17 cellular contexts compared by ENCODE assay signal in genomic region chr12:45601888-45602287, GRCh38.
DNase-seq lines count a peak whose midpoint lies in the region; TF ChIP-seq lines count a peak whose summit lies in the region.
"Had no signal": no experiment of that assay in that cellular context is flagged by ENCODE, and none has a peak within 500 bp of the region (broad histone marks: within the 10 kb centered on the region; RNA-seq: fewer than 3 reads in every experiment).

No MANE protein-coding gene starts in this region.

- DNase-seq in HFF-Myc (ENCODE audit: extremely low read depth, low read depth) = peak; percentile 54
- DNase-seq in inferior parietal cortex (ENCODE audit: extremely low spot score) = peak; percentile 42
- DNase-seq in substantia nigra (lab: John Stamatoyannopoulos, UW) = peak in 3 of 49 donors; percentile 12 to 45 (median 21)
- DNase-seq in colonic mucosa = no peak
- no peak for DNase-seq in activated T-cell treated with anti-CD3 and anti-CD28 coated beads, Interleukin-2, amount 50 U/mL, for 24 hours
- no peak for DNase-seq in NCI-H748 (lab: John Stamatoyannopoulos, UW; ENCODE audit: unreplicated experiment)
- DNase-seq: CD8-positive, alpha-beta T cell; H7; IMR-90; NCI-H1417 treated with DMSO at 0.1 percent for 48 hours; NCI-H187 treated with DMSO at 0.1 percent for 48 hours; NCI-H2227 treated with DMSO at 0.1 percent for 48 hours; NCI-H82; RPMI8226; SHP77 treated with DMSO at 0.1 percent for 48 hours had no signal

- H3K4me3 Mint-ChIP-seq in activated T-cell treated with anti-CD3 and anti-CD28 coated beads, Interleukin-2, amount 50 U/mL, for 24 hours = no peak overlapping the region
- H3K4me3 Mint-ChIP-seq: CD8-positive, alpha-beta T cell had no signal

- no peak overlapping the region for H3K9ac ChIP-seq in colonic mucosa (ENCODE audit: low read depth in 2 of 2, low read length in 2 of 2)
- H3K9ac ChIP-seq: BLaER1 treated with 17β-estradiol and CSF1 and Interleukin-3, amounts not matched to agents 10 nM and 100 nM had no signal

- TF ChIP-seq CTCF in HFF-Myc (IDR thresholded peaks at IDR 0.05; ENCODE audit: low read depth, low read length, missing control alignments) (no peak), colonic mucosa (IDR thresholded peaks at IDR 0.05) (no peak)

- no peak overlapping the region for H3K27ac Mint-ChIP-seq in activated T-cell treated with anti-CD3 and anti-CD28 coated beads, Interleukin-2, amount 50 U/mL, for 24 hours
- H3K27ac Mint-ChIP-seq: CD8-positive, alpha-beta T cell had no signal

- no peaks in the 10 kb centered on the region for H3K36me3 Mint-ChIP-seq in activated T-cell treated with anti-CD3 and anti-CD28 coated beads, Interleukin-2, amount 50 U/mL, for 24 hours (ENCODE audit: low read depth)

- H3K4me1 ChIP-seq in colonic mucosa = no peaks in the 10 kb centered on the region
- H3K4me1 ChIP-seq: BLaER1 treated with 17β-estradiol and CSF1 and Interleukin-3, amounts not matched to agents 10 nM and 100 nM had no signal

- H3K36me3 ChIP-seq in colonic mucosa = no peaks in the 10 kb centered on the region
- H3K36me3 ChIP-seq: BLaER1 treated with 17β-estradiol and CSF1 and Interleukin-3, amounts not matched to agents 10 nM and 100 nM had no signal

- H3K9me3 ChIP-seq in colonic mucosa = no peaks in the 10 kb centered on the region

- H3K4me1 Mint-ChIP-seq in activated T-cell treated with anti-CD3 and anti-CD28 coated beads, Interleukin-2, amount 50 U/mL, for 24 hours (ENCODE audit: low read depth) = no peaks in the 10 kb centered on the region

- intact Hi-C loops in colonic mucosa (cut with DNase I) = no loop called here

- H3K27me3 Mint-ChIP-seq in activated T-cell treated with anti-CD3 and anti-CD28 coated beads, Interleukin-2, amount 50 U/mL, for 24 hours = no peaks in the 10 kb centered on the region

- H3K27ac ChIP-seq in cingulate gyrus (ENCODE audit: low read depth, low read length) = peak overlapping the region; percentile 51
- peak overlapping the region; percentile 58 for H3K27ac ChIP-seq in substantia nigra (ENCODE audit: low read depth, low read length, poor library complexity, severe bottlenecking)
- H3K27ac ChIP-seq in colonic mucosa = no peak overlapping the region
- H3K27ac ChIP-seq: BLaER1 treated with 17β-estradiol and CSF1 and Interleukin-3, amounts not matched to agents 10 nM and 100 nM had no signal

- no peak overlapping the region for H3K4me3 ChIP-seq in HFF-Myc (replicated peaks; ENCODE audit: low read depth, low read length)
- no peak overlapping the region for H3K4me3 ChIP-seq in colonic mucosa
- H3K4me3 ChIP-seq: BLaER1 treated with 17β-estradiol and CSF1 and Interleukin-3, amounts not matched to agents 10 nM and 100 nM had no signal

- peaks cover 8% of the 10 kb centered on the region for H3K9me3 Mint-ChIP-seq in activated T-cell treated with anti-CD3 and anti-CD28 coated beads, Interleukin-2, amount 50 U/mL, for 24 hours

- no peaks in the 10 kb centered on the region for H3K27me3 ChIP-seq in colonic mucosa
- H3K27me3 ChIP-seq: BLaER1 treated with 17β-estradiol and CSF1 and Interleukin-3, amounts not matched to agents 10 nM and 100 nM had no signal

Comparison
In these comparisons a context has a peak if more than half of its experiments do, and no peak if none do; other contexts are left out.
1. DNase-seq: peak in HFF-Myc (single experiment) and inferior parietal cortex (single experiment); none in colonic mucosa (single experiment), activated T-cell treated with anti-CD3 and anti-CD28 coated beads, Interleukin-2, amount 50 U/mL, for 24 hours (single experiment) and NCI-H748 (single experiment).